Comparison of ENCODE assay signal across 1 cellular context in genomic region chr20:50980851-50981713, GRCh38.
TF ChIP-seq lines count a peak whose summit lies in the region.

No MANE protein-coding gene starts in this region.

TF ChIP-seq in WTC11, 78 proteins besides CTCF, POLR2A, EP300 and RAD21 (continued from another document):
- TF ChIP-seq NFYB (CRISPR knock-in tag; conservative IDR thresholded peaks at IDR 0.05; ENCODE audit: low read depth) (no peak), GABPB1 (CRISPR knock-in tag; IDR thresholded peaks at IDR 0.05) (no peak), HMGXB4 (CRISPR knock-in tag; IDR thresholded peaks at IDR 0.05) (no peak), CBFB (CRISPR knock-in tag; IDR thresholded peaks at IDR 0.05; ENCODE audit: low read depth) (no peak), JUN (CRISPR knock-in tag; IDR thresholded peaks at IDR 0.05) (no peak), ARID4B (CRISPR knock-in tag; IDR thresholded peaks at IDR 0.05; ENCODE audit: borderline replicate concordance) (no peak), ZNF121 (CRISPR knock-in tag; IDR thresholded peaks at IDR 0.05) (no peak), ZNF138 (CRISPR knock-in tag; conservative IDR thresholded peaks at IDR 0.05) (no peak), ZNF263 (CRISPR knock-in tag; IDR thresholded peaks at IDR 0.05; ENCODE audit: low read depth) (no peak), ATF3 (CRISPR knock-in tag; conservative IDR thresholded peaks at IDR 0.05) (no peak), PRRX2 (CRISPR knock-in tag; IDR thresholded peaks at IDR 0.05) (no peak)
- TF ChIP-seq, protein P1, sequence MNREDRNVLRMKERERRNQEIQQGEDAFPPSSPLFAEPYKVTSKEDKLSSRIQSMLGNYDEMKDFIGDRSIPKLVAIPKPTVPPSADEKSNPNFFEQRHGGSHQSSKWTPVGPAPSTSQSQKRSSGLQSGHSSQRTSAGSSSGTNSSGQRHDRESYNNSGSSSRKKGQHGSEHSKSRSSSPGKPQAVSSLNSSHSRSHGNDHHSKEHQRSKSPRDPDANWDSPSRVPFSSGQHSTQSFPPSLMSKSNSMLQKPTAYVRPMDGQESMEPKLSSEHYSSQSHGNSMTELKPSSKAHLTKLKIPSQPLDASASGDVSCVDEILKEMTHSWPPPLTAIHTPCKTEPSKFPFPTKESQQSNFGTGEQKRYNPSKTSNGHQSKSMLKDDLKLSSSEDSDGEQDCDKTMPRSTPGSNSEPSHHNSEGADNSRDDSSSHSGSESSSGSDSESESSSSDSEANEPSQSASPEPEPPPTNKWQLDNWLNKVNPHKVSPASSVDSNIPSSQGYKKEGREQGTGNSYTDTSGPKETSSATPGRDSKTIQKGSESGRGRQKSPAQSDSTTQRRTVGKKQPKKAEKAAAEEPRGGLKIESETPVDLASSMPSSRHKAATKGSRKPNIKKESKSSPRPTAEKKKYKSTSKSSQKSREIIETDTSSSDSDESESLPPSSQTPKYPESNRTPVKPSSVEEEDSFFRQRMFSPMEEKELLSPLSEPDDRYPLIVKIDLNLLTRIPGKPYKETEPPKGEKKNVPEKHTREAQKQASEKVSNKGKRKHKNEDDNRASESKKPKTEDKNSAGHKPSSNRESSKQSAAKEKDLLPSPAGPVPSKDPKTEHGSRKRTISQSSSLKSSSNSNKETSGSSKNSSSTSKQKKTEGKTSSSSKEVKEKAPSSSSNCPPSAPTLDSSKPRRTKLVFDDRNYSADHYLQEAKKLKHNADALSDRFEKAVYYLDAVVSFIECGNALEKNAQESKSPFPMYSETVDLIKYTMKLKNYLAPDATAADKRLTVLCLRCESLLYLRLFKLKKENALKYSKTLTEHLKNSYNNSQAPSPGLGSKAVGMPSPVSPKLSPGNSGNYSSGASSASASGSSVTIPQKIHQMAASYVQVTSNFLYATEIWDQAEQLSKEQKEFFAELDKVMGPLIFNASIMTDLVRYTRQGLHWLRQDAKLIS (CRISPR knock-in tag; IDR thresholded peaks at IDR 0.05; ENCODE audit: borderline replicate concordance): no peak
- TF ChIP-seq, protein P2, sequence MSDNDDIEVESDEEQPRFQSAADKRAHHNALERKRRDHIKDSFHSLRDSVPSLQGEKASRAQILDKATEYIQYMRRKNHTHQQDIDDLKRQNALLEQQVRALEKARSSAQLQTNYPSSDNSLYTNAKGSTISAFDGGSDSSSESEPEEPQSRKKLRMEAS (CRISPR knock-in tag; IDR thresholded peaks at IDR 0.05): no peak
- TF ChIP-seq, protein P3, sequence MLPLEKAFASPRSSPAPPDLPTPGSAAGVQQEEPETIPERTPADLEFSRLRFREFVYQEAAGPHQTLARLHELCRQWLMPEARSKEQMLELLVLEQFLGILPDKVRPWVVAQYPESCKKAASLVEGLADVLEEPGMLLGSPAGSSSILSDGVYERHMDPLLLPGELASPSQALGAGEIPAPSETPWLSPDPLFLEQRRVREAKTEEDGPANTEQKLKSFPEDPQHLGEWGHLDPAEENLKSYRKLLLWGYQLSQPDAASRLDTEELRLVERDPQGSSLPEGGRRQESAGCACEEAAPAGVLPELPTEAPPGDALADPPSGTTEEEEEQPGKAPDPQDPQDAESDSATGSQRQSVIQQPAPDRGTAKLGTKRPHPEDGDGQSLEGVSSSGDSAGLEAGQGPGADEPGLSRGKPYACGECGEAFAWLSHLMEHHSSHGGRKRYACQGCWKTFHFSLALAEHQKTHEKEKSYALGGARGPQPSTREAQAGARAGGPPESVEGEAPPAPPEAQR (CRISPR knock-in tag; IDR thresholded peaks at IDR 0.05): no peak
- TF ChIP-seq, protein P4, sequence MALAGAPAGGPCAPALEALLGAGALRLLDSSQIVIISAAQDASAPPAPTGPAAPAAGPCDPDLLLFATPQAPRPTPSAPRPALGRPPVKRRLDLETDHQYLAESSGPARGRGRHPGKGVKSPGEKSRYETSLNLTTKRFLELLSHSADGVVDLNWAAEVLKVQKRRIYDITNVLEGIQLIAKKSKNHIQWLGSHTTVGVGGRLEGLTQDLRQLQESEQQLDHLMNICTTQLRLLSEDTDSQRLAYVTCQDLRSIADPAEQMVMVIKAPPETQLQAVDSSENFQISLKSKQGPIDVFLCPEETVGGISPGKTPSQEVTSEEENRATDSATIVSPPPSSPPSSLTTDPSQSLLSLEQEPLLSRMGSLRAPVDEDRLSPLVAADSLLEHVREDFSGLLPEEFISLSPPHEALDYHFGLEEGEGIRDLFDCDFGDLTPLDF (CRISPR knock-in tag; IDR thresholded peaks at IDR 0.05): no peak
- TF ChIP-seq, protein P5, sequence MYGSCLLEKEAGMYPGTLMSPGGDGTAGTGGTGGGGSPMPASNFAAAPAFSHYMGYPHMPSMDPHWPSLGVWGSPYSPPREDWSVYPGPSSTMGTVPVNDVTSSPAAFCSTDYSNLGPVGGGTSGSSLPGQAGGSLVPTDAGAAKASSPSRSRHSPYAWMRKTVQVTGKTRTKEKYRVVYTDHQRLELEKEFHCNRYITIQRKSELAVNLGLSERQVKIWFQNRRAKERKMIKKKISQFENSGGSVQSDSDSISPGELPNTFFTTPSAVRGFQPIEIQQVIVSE (CRISPR knock-in tag; IDR thresholded peaks at IDR 0.05; ENCODE audit: borderline replicate concordance): no peak
